8 cellular contexts compared by ENCODE assay signal in genomic region chr2:38835015-38835601, GRCh38. TPM values are rescaled to one million over a fixed set of nuclear protein-coding genes. Genes with fewer than 3 reads are reported as not detected.
A peak's percentile ranks its signal among the peaks of the same experiment; 100 is the strongest.
DNase-seq lines count a peak whose midpoint lies in the region; ATAC-seq and TF ChIP-seq lines count a peak whose summit lies in the region.

No MANE protein-coding gene starts in this region.

- in situ Hi-C loops in GM13977 (cut with MboI; ENCODE audit: low pct_unique_long_range_greater_than_20kb, low sequenced_read_pairs, unreplicated experiment): no loop called here

- DNase-seq in AG09319 (ENCODE audit: extremely low read depth, low read depth): no peak
- DNase-seq in GM13977 (ENCODE audit: low spot score): no peak
- DNase-seq in RPMI7951 (ENCODE audit: low read depth): peak; percentile 19
- DNase-seq in fibroblast of villous mesenchyme (ENCODE audit: low read depth): peak; percentile 40
- DNase-seq in NCI-H1930 (lab: John Stamatoyannopoulos, UW): no peak
- DNase-seq in OCI-M2 (lab: John Stamatoyannopoulos, UW; ENCODE audit: unreplicated experiment): no peak
- no peak for DNase-seq in omental fat pad (ENCODE audit: low spot score)
- DNase-seq in COLO668 (lab: John Stamatoyannopoulos, UW; ENCODE audit: unreplicated experiment): no peak

- H3K4me3 ChIP-seq in fibroblast of villous mesenchyme (ENCODE audit: low read depth, low read length): no peak overlapping the region

- no peak for ATAC-seq in omental fat pad (ENCODE audit: low FRiP score)

- TF ChIP-seq CTCF in AG09319 (IDR thresholded peaks at IDR 0.05; ENCODE audit: low read depth, low read length) (peak; percentile 40), GM13977 (IDR thresholded peaks at IDR 0.05; ENCODE audit: extremely low read depth, insufficient read depth, missing control alignments) (peak; percentile 44), fibroblast of villous mesenchyme (IDR thresholded peaks at IDR 0.05; ENCODE audit: insufficient read depth, low read depth, low read length) (peak; percentile 49), omental fat pad (IDR thresholded peaks at IDR 0.05) (no peak)

RNA-seq across cellular contexts. Expression of gene DHX57, which starts 40.6 kb away (rescaled TPM):
- 13.5 and 17.3 TPM in 2 replicates for total RNA-seq in RPMI7951 (2014; rRNA removed; shearing (Covaris generic))
- total RNA-seq in fibroblast of villous mesenchyme (22.5 and 28.9 TPM in 2 replicates), omental fat pad (10 to 100 TPM in 3 of 4 donors, 1 to 10 TPM in 1; 7.5 to 15.4 (median 13.7) TPM)

RNA-seq across cellular contexts. Expression of gene MORN2, which starts 40.7 kb away (rescaled TPM):
- total RNA-seq in RPMI7951 (2014; rRNA removed; shearing (Covaris generic)): 70.1 and 72.8 TPM in 2 replicates
- total RNA-seq in fibroblast of villous mesenchyme (10.8 and 13.5 TPM in 2 replicates), omental fat pad (10 to 100 TPM in 2 of 4 donors, 1 to 10 TPM in 2; 6.8 to 14.3 (median 10.9) TPM)

RNA-seq across cellular contexts. Expression of gene ARHGEF33, which starts 54.6 kb away (rescaled TPM):
- 0.24 and 0.59 TPM in 2 replicates for total RNA-seq in RPMI7951 (2014; rRNA removed; shearing (Covaris generic))
- total RNA-seq in fibroblast of villous mesenchyme (0.32 and 0.43 TPM in 2 replicates), omental fat pad (1 to 10 TPM in 2 of 4 donors, under 1 TPM in 2; 0.31 to 1.6 (median 0.95) TPM)

RNA-seq across cellular contexts. Expression of gene GEMIN6, which starts 57.1 kb away (rescaled TPM):
- 27.0 and 38.7 TPM in 2 replicates for total RNA-seq in RPMI7951 (2014; rRNA removed; shearing (Covaris generic))
- total RNA-seq in fibroblast of villous mesenchyme: 4.5 and 15.1 TPM in 2 replicates
- 1 to 10 TPM; 4.1 to 6.6 (median 5.4) TPM for total RNA-seq in omental fat pad

Comparison
In these comparisons a context has a peak if more than half of its experiments do, and no peak if none do; other contexts are left out.
1. DNase-seq: peak in RPMI7951 (single experiment) and fibroblast of villous mesenchyme (single experiment); none in AG09319 (single experiment), GM13977 (single experiment), NCI-H1930 (0 of 2), OCI-M2 (single experiment), omental fat pad (single experiment) and COLO668 (single experiment).
2. CTCF ChIP-seq: peak in AG09319 (single experiment), GM13977 (single experiment) and fibroblast of villous mesenchyme (single experiment); none in omental fat pad (0 of 3).